Comparison of ENCODE assay signal across 8 cellular contexts in genomic region chr1:228101994-228102790, GRCh38. TPM values are rescaled to one million over a fixed set of nuclear protein-coding genes. Genes with fewer than 3 reads are reported as not detected.
A peak's percentile ranks its signal among the peaks of the same experiment; 100 is the strongest.
DNase-seq lines count a peak whose midpoint lies in the region; ATAC-seq and TF ChIP-seq lines count a peak whose summit lies in the region.

No MANE protein-coding gene starts in this region.

- in situ Hi-C loops in ACHN (cut with HindIII; ENCODE audit: low pct_ligation_motif_present, low pct_unique_long_range_greater_than_20kb, low sequenced_read_pairs): no loop called here

- H3K9ac ChIP-seq in adipocyte (ENCODE audit: low read length): peak overlapping the region; percentile 76

- H3K4me1 ChIP-seq in adipocyte (ENCODE audit: control insufficient read depth, insufficient read depth, low read length): peaks cover 8% of the 10 kb centered on the region
- H3K4me1 ChIP-seq in spleen: peaks cover 14 to 83% (median 43%) of the 10 kb centered on the region in 6 donors

- no peak for TF ChIP-seq POLR2A in spleen (IDR thresholded peaks at IDR 0.05)

- H3K9me3 ChIP-seq in adipocyte (ENCODE audit: control insufficient read depth, low read length) (no peaks in the 10 kb centered on the region), iPS-18c (ENCODE audit: control insufficient read depth, insufficient read depth, low read length) (no peaks in the 10 kb centered on the region), spleen (no peaks in the 10 kb centered on the region)

- DNase-seq in ACHN: peak; percentile 61
- DNase-seq in SHP77 treated with DMSO at 0.1 percent for 48 hours (lab: John Stamatoyannopoulos, UW): peak; percentile 9
- peak; percentile 54 for DNase-seq in adipocyte (ENCODE audit: low read depth)
- peak; percentile 90 for DNase-seq in spleen

- H3K36me3 ChIP-seq in adipocyte (ENCODE audit: control insufficient read depth, insufficient read depth, low read length, severe bottlenecking) (peaks cover 43% of the 10 kb centered on the region), spleen (peaks cover 0 to 59% (median 51%) of the 10 kb centered on the region in 6 donors)

- ATAC-seq in GM18502 (IDR thresholded peaks at IDR 0.05; ENCODE audit: poor library complexity, unreplicated experiment) (peak; percentile 30), HG03139 (IDR thresholded peaks at IDR 0.05; ENCODE audit: unreplicated experiment) (peak; percentile 29), GM18870 (IDR thresholded peaks at IDR 0.05; ENCODE audit: unreplicated experiment) (no peak)

- peak in 5 of 11 experiments; percentile 17 to 42 (median 32) for TF ChIP-seq CTCF in spleen (IDR thresholded peaks at IDR 0.05 in 8 of 11, conservative IDR thresholded peaks at IDR 0.05 in 3 of 11)

- H3K4me3 ChIP-seq in adipocyte (ENCODE audit: low read length) (peak overlapping the region; percentile 91), iPS-18c (ENCODE audit: insufficient read depth, low read depth, low read length) (peak overlapping the region; percentile 90), spleen (peak overlapping the region; percentile 41 to 99 (median 95))

- 6 to 12% (median 8%) methylated on average over 24 to 73 of the region's 73 CpGs for WGBS in spleen, 5 donors

- intact Hi-C loops in spleen (cut with DNase I; ENCODE audit: low total_unique reads): no loop called here

- H3K27me3 ChIP-seq in adipocyte (replicated peaks; ENCODE audit: control insufficient read depth, insufficient read depth, low read length) (no peaks in the 10 kb centered on the region), spleen (replicated peaks in 1 of 7) (no peaks in the 10 kb centered on the region)

- peak overlapping the region; percentile 48 to 97 (median 94) for H3K27ac ChIP-seq in spleen

RNA-seq across cellular contexts. Expression of gene C1orf35, which starts 0.9 kb away (rescaled TPM):
- 10 to 100 TPM in 6 of 7 donors, 1 to 10 TPM in 1; 7.3 to 14.2 (median 11.9) TPM for total RNA-seq in spleen
- 10 to 100 TPM; 18.7 to 23.4 (median 21.7) TPM for polyA plus RNA-seq in spleen

RNA-seq across cellular contexts. Expression of gene MRPL55, which starts 6.9 kb away (rescaled TPM):
- 100 to 1,000 TPM in 1 of 7 donors, 10 to 100 TPM in 6; 32.3 to 103 (median 39.0) TPM for total RNA-seq in spleen
- 100 to 1,000 TPM in 2 of 3 donors, 10 to 100 TPM in 1; 95.2 to 114 (median 111) TPM for polyA plus RNA-seq in spleen

RNA-seq across cellular contexts. Expression of gene ARF1, which starts 19.7 kb away (rescaled TPM):
- total RNA-seq in spleen: 100 to 1,000 TPM; 302 to 387 (median 338) TPM
- 100 to 1,000 TPM; 150 to 282 (median 231) TPM for polyA plus RNA-seq in spleen

RNA-seq across cellular contexts. Expression of gene GUK1, which starts 37.9 kb away (rescaled TPM):
- total RNA-seq in spleen: 100 to 1,000 TPM; 167 to 218 (median 186) TPM
- 100 to 1,000 TPM; 279 to 499 (median 316) TPM for polyA plus RNA-seq in spleen

RNA-seq across cellular contexts. Expression of gene GJC2, which starts 47.5 kb away (rescaled TPM):
- 1 to 10 TPM in 6 of 7 donors, under 1 TPM in 1; 0.94 to 3.5 (median 2.4) TPM for total RNA-seq in spleen
- under 1 TPM; 0.35 to 0.96 (median 0.67) TPM for polyA plus RNA-seq in spleen

Comparison
In these comparisons a context has a peak if more than half of its experiments do, and no peak if none do; other contexts are left out.
1. DNase-seq: peak in every context shown above with its lines; median percentile 90 in spleen; 61 in ACHN; 54 in adipocyte; 9 in SHP77 treated with DMSO at 0.1 percent for 48 hours.